Comparison of ENCODE assay signal across 1 cellular context in genomic region chr4:128287871-128288688, GRCh38.
TF ChIP-seq lines count a peak whose summit lies in the region.

No MANE protein-coding gene starts in this region.

TF ChIP-seq in K562, 482 proteins besides CTCF, POLR2A, EP300 and RAD21 (continued from another document and continues in another):
- TF ChIP-seq ETS1 (conservative IDR thresholded peaks at IDR 0.05; ENCODE audit: control insufficient read depth, low read depth, low read length) (peak; percentile 19; the same call in 1 of the 2 replicates), YBX1 (IDR thresholded peaks at IDR 0.05) (no peak), ZNF583 (CRISPR knock-in tag; IDR thresholded peaks at IDR 0.05) (peak; percentile 56; the same call in 1 of the 2 replicates), FOS (IDR thresholded peaks at IDR 0.05; ENCODE audit: extremely low read depth, insufficient read length) (peak; percentile 48), ZNF407 (IDR thresholded peaks at IDR 0.05; ENCODE audit: low read depth) (no peak), SMC3 (conservative IDR thresholded peaks at IDR 0.05; ENCODE audit: insufficient read depth, low read depth, low read length) (0 out of 2 replicates have a peak, but pooled peaks have one; percentile 27), ZNF766 (CRISPR knock-in tag; conservative IDR thresholded peaks at IDR 0.05) (no peak), ZNF253 (CRISPR knock-in tag; conservative IDR thresholded peaks at IDR 0.05) (no peak), BCOR (IDR thresholded peaks at IDR 0.05) (peak; percentile 87), NR2F6 (CRISPR knock-in tag; IDR thresholded peaks at IDR 0.05) (no peak), ZNF518B (CRISPR knock-in tag; IDR thresholded peaks at IDR 0.05) (no peak), GTF2F1 (IDR thresholded peaks at IDR 0.05; ENCODE audit: low read depth, low read length) (0 out of 2 replicates have a peak, but pooled peaks have one; percentile 43), HEY1 (CRISPR knock-in tag; IDR thresholded peaks at IDR 0.05; ENCODE audit: borderline replicate concordance) (no peak), CLOCK (CRISPR knock-in tag; IDR thresholded peaks at IDR 0.05; ENCODE audit: borderline replicate concordance) (no peak), ZNF717 (CRISPR knock-in tag; IDR thresholded peaks at IDR 0.05) (no peak), ZNF263 (CRISPR knock-in tag; IDR thresholded peaks at IDR 0.05; ENCODE audit: borderline replicate concordance) (peak; percentile 52; the same call in 1 of the 2 replicates), ZNF445 (CRISPR knock-in tag; IDR thresholded peaks at IDR 0.05; ENCODE audit: low read depth) (no peak), TCF7L2 (IDR thresholded peaks at IDR 0.05; ENCODE audit: low read depth, low read length) (no peak), USF1 (CRISPR knock-in tag; IDR thresholded peaks at IDR 0.05) (peak; percentile 94), ZBTB2 (IDR thresholded peaks at IDR 0.05) (peak; percentile 95), RHOXF2B (CRISPR knock-in tag; conservative IDR thresholded peaks at IDR 0.05) (no peak), SPI1 (IDR thresholded peaks at IDR 0.05; ENCODE audit: borderline replicate concordance, low read depth, low read length) (no peak; the same call in 1 of the 2 replicates), LEF1 (IDR thresholded peaks at IDR 0.05) (0 out of 2 replicates have a peak, but pooled peaks have one; percentile 46), PBX2 (CRISPR knock-in tag; IDR thresholded peaks at IDR 0.05; ENCODE audit: low read depth) (no peak), PBX2 (tag; conservative IDR thresholded peaks at IDR 0.05; ENCODE audit: low read depth) (no peak), BCL6 (CRISPR knock-in tag; IDR thresholded peaks at IDR 0.05) (no peak), ZNF830 (CRISPR knock-in tag; IDR thresholded peaks at IDR 0.05) (no peak), LARP7 (IDR thresholded peaks at IDR 0.05) (no peak), ZNF699 (CRISPR knock-in tag; IDR thresholded peaks at IDR 0.05; ENCODE audit: insufficient replicate concordance) (no peak), E2F1 (CRISPR knock-in tag; IDR thresholded peaks at IDR 0.05) (peak; percentile 96), KLF6 (CRISPR knock-in tag; IDR thresholded peaks at IDR 0.05; ENCODE audit: borderline replicate concordance) (no peak), GTF2B (IDR thresholded peaks at IDR 0.05; ENCODE audit: extremely low read depth, insufficient read length) (no peak), ZNF232 (CRISPR knock-in tag; IDR thresholded peaks at IDR 0.05) (0 out of 2 replicates have a peak, but pooled peaks have one; percentile 59), ASH1L (IDR thresholded peaks at IDR 0.05; ENCODE audit: borderline replicate concordance, low read depth, partially characterized antibody) (no peak), ZNF184 (CRISPR knock-in tag; IDR thresholded peaks at IDR 0.05) (no peak), ZNF347 (CRISPR knock-in tag; IDR thresholded peaks at IDR 0.05; ENCODE audit: low read depth) (no peak), CXXC5 (CRISPR knock-in tag; IDR thresholded peaks at IDR 0.05) (peak; percentile 98)
